Comparison of ENCODE assay signal across 29 cellular contexts in the genomic region with DNA sequence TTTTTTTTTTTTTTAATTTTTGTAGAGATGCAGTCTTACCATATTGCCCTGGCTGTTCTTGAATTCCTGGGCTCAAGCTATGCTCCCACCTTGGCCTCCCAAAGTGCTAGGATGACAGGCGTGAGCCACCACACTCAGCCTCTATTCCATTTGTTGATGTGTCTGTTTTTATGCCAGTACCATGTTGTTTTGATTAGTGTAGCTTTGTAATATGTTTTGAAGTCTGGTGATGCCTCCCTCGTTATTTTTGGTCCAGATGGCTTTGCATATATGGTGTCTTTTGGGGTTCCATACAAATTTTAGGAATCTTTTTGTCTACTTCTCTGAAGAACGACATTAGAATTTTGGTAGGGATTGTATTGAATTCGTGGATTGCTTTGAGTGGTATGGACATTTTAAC.
"Had no signal": no experiment of that assay in that cellular context is flagged by ENCODE, and none has a peak within 500 bp of the region (broad histone marks: within the 10 kb centered on the region; RNA-seq: fewer than 3 reads in every experiment).

No MANE protein-coding gene starts in this region.

- DNase-seq: colonic mucosa; cortex of kidney; dermis blood vessel endothelial cell; dorsolateral prefrontal cortex; effector CD4-positive, alpha-beta T cell; effector CD8-positive, alpha-beta T cell; effector memory CD4-positive, alpha-beta T cell; effector memory CD8-positive, alpha-beta T cell; endodermal cell; erythroblast; esophagus squamous epithelium; foreskin fibroblast; foreskin keratinocyte; foreskin melanocyte; gastrocnemius medialis; glutamatergic neuron; head of caudate nucleus; heart left ventricle; heart right ventricle had no signal

- H3K79me2 ChIP-seq: hepatocyte had no signal

- H3K4me2 ChIP-seq: hepatocyte had no signal

- H3K9me3 ChIP-seq: colonic mucosa, esophagus squamous epithelium, gastrocnemius medialis had no signal

- H3K36me3 ChIP-seq: colonic mucosa, esophagus muscularis mucosa, esophagus squamous epithelium, gastrocnemius medialis, gastroesophageal sphincter, heart left ventricle, heart right ventricle had no signal

- H3K27me3 ChIP-seq: colonic mucosa, esophagus muscularis mucosa, esophagus squamous epithelium, gastrocnemius medialis, gastroesophageal sphincter, heart right ventricle, hepatocyte had no signal

- H3K27ac ChIP-seq: colonic mucosa, coronary artery, dorsolateral prefrontal cortex, epithelial cell of prostate, esophagus muscularis mucosa, esophagus squamous epithelium, foreskin keratinocyte, gastrocnemius medialis, gastroesophageal sphincter, heart left ventricle, heart right ventricle, hepatocyte had no signal

- H3K4me1 ChIP-seq: colonic mucosa, esophagus muscularis mucosa, esophagus squamous epithelium, gastrocnemius medialis, gastroesophageal sphincter, heart left ventricle, heart right ventricle had no signal

- FAIRE-seq: colon, endometrium, endothelial cell of umbilical vein, frontal cortex had no signal

- H3K4me3 ChIP-seq: colonic mucosa, coronary artery, dorsolateral prefrontal cortex, esophagus muscularis mucosa, esophagus squamous epithelium, gastrocnemius medialis, gastroesophageal sphincter, heart left ventricle, heart right ventricle, hepatocyte had no signal

- H2AFZ ChIP-seq: hepatocyte had no signal

- ATAC-seq: effector memory CD8-positive, alpha-beta T cell; esophagus mucosa; foreskin keratinocyte; gastrocnemius medialis; gastroesophageal sphincter; heart left ventricle; heart right ventricle had no signal
